Comparison of ENCODE assay signal across 29 cellular contexts in genomic region chr14:32136027-32136825, GRCh38.
"Had no signal": no experiment of that assay in that cellular context is flagged by ENCODE, and none has a peak within 500 bp of the region (broad histone marks: within the 10 kb centered on the region; RNA-seq: fewer than 3 reads in every experiment).

No MANE protein-coding gene starts in this region.

- ATAC-seq: activated T-cell treated with anti-CD3 and anti-CD28 coated beads, Interleukin-2, amount 50 U/mL, for 72 hours; gastrocnemius medialis; left ventricle myocardium superior; stimulated activated memory B cell treated with anti-CD40 and anti-IgM and Interleukin-4, amounts not matched to agents 10 μg/mL and 1 μg/mL and 100 μg/mL, for 72 hours; stimulated activated naive CD8-positive, alpha-beta T cell treated with anti-CD3 and anti-CD28 coated beads, Interleukin-15, amount 100 ng/mL, for 72 hours had no signal

- H3K4me3 Mint-ChIP-seq: activated B cell treated with CpG ODN at 0.5 μM for 24 hours; activated naive CD8-positive, alpha-beta T cell; activated T-cell treated with anti-CD3 and anti-CD28 coated beads, Interleukin-2, amount 50 U/mL, for 72 hours; brain; nephron; stimulated activated memory B cell treated with anti-CD40 and anti-IgM and Interleukin-4, amounts not matched to agents 10 μg/mL and 1 μg/mL and 100 μg/mL, for 72 hours; stimulated activated naive CD8-positive, alpha-beta T cell treated with anti-CD3 and anti-CD28 coated beads, Interleukin-15, amount 100 ng/mL, for 72 hours; T-helper 2 cell treated with Interferon-gamma antibody and Interleukin-4, amounts not matched to agents 5 μg/mL and 100 μg/mL, for 36 hours; type B pancreatic cell had no signal

- H3K27me3 Mint-ChIP-seq: activated B cell treated with CpG ODN at 0.5 μM for 24 hours; activated naive CD8-positive, alpha-beta T cell; brain; stimulated activated memory B cell treated with anti-CD40 and anti-IgM and Interleukin-4, amounts not matched to agents 10 μg/mL and 1 μg/mL and 100 μg/mL, for 72 hours; stimulated activated naive CD8-positive, alpha-beta T cell treated with anti-CD3 and anti-CD28 coated beads, Interleukin-15, amount 100 ng/mL, for 72 hours; type B pancreatic cell had no signal

- H3K27ac ChIP-seq: adrenal gland, ascending aorta, cardiac muscle cell, esophagus muscularis mucosa, gastrocnemius medialis, hepatocyte, right lobe of liver, skin epidermis, uterus had no signal

- H3K4me3 ChIP-seq: adrenal gland, ascending aorta, cardiac muscle cell, esophagus muscularis mucosa, gastrocnemius medialis, hepatocyte, right lobe of liver, skin epidermis, uterus had no signal

- H3K27me3 ChIP-seq: adrenal gland, ascending aorta, cardiac muscle cell, esophagus muscularis mucosa, gastrocnemius medialis, hepatocyte, right lobe of liver, uterus had no signal

- H3K36me3 ChIP-seq: adrenal gland, uterus had no signal

- H3K9me3 ChIP-seq: adrenal gland, right lobe of liver had no signal

- H2AFZ ChIP-seq: hepatocyte had no signal

- H3K4me1 Mint-ChIP-seq: stimulated activated naive CD8-positive, alpha-beta T cell treated with anti-CD3 and anti-CD28 coated beads, Interleukin-15, amount 100 ng/mL, for 72 hours had no signal

- H3K27ac Mint-ChIP-seq: activated B cell treated with CpG ODN at 0.5 μM for 24 hours; activated naive CD8-positive, alpha-beta T cell; activated T-cell treated with anti-CD3 and anti-CD28 coated beads, Interleukin-2, amount 50 U/mL, for 72 hours; brain; nephron; stimulated activated memory B cell treated with anti-CD40 and anti-IgM and Interleukin-4, amounts not matched to agents 10 μg/mL and 1 μg/mL and 100 μg/mL, for 72 hours; stimulated activated naive CD8-positive, alpha-beta T cell treated with anti-CD3 and anti-CD28 coated beads, Interleukin-15, amount 100 ng/mL, for 72 hours; T-helper 2 cell treated with Interferon-gamma antibody and Interleukin-4, amounts not matched to agents 5 μg/mL and 100 μg/mL, for 36 hours had no signal

- H3K4me2 ChIP-seq: hepatocyte had no signal

- H3K4me1 ChIP-seq: adrenal gland, ascending aorta, gastrocnemius medialis, right lobe of liver, uterus had no signal

- DNase-seq: activated B cell treated with CpG ODN at 0.5 μM for 24 hours; activated effector memory CD4-positive, alpha-beta T cell treated with Interleukin-2 at 50 U/mL for 16 hours; activated naive CD4-positive, alpha-beta T cell treated with Interleukin-2 at 50 U/mL for 16 hours; activated T-cell treated with anti-CD3 and anti-CD28 coated beads for 4 hours; activated T-cell treated with anti-CD3 and anti-CD28 coated beads, Interleukin-2, amount 50 U/mL, for 72 hours; adrenal gland; gastrocnemius medialis; glutamatergic neuron; islet precursor cell; left ventricle myocardium superior; posterior cingulate gyrus; right lobe of liver; stimulated activated CD4-positive, alpha-beta T cell treated with anti-CD3 and anti-CD28 coated beads, Interleukin-12 subunit alpha, Interleukin-12 subunit beta, amount 100 ng/mL, for 4 hours; stimulated activated CD4-positive, alpha-beta T cell treated with anti-CD3 and anti-CD28 coated beads, Interleukin-4, amount 100 ng/mL, for 24 hours; stimulated activated naive CD8-positive, alpha-beta T cell treated with anti-CD3 and anti-CD28 coated beads, Interleukin-15, amount 100 ng/mL, for 72 hours; substantia nigra; T-helper 1 cell; uterus had no signal

- H3K9me3 Mint-ChIP-seq: stimulated activated naive CD8-positive, alpha-beta T cell treated with anti-CD3 and anti-CD28 coated beads, Interleukin-15, amount 100 ng/mL, for 72 hours had no signal
